In genomic region chr7:127514499-127514898, GRCh38 we compare ENCODE assay signal across 8 cellular contexts.
A peak's percentile ranks its signal among the peaks of the same experiment; 100 is the strongest.
DNase-seq lines count a peak whose midpoint lies in the region; ATAC-seq and TF ChIP-seq lines count a peak whose summit lies in the region.

No MANE protein-coding gene starts in this region.

- H3K4me1 ChIP-seq in left ventricle myocardium inferior (no peaks in the 10 kb centered on the region), upper lobe of right lung (no peaks in the 10 kb centered on the region)

- H3K27ac Mint-ChIP-seq in activated naive CD8-positive, alpha-beta T cell treated with anti-CD3 and anti-CD28 coated beads, Interleukin-2, amount 50 U/mL, for 24 hours = no peak overlapping the region
- no peak overlapping the region for H3K27ac Mint-ChIP-seq in activated naive CD8-positive, alpha-beta T cell treated with anti-CD3 and anti-CD28 coated beads for 36 hours

- intact Hi-C loops in left ventricle myocardium inferior (cut with micrococcal nuclease) (no loop called here), upper lobe of right lung (cut with DNase I) (no loop called here)

- peak; percentile 61 for ATAC-seq in activated naive CD8-positive, alpha-beta T cell treated with anti-CD3 and anti-CD28 coated beads, Interleukin-2, amount 50 U/mL, for 24 hours
- ATAC-seq in upper lobe of right lung = peak; percentile 66
- ATAC-seq in HG03097 (IDR thresholded peaks at IDR 0.05; ENCODE audit: low FRiP score, unreplicated experiment) = no peak
- ATAC-seq in GM19351 (IDR thresholded peaks at IDR 0.05; ENCODE audit: unreplicated experiment) = no peak

- H3K4me3 Mint-ChIP-seq in activated naive CD8-positive, alpha-beta T cell treated with anti-CD3 and anti-CD28 coated beads, Interleukin-2, amount 50 U/mL, for 24 hours = no peak overlapping the region
- H3K4me3 Mint-ChIP-seq in activated naive CD8-positive, alpha-beta T cell treated with anti-CD3 and anti-CD28 coated beads for 36 hours = no peak overlapping the region

- H3K36me3 ChIP-seq in left ventricle myocardium inferior (no peaks in the 10 kb centered on the region), upper lobe of right lung (no peaks in the 10 kb centered on the region)

- TF ChIP-seq CTCF in left ventricle myocardium inferior (IDR thresholded peaks at IDR 0.05; ENCODE audit: borderline replicate concordance) (peak; percentile 59), upper lobe of right lung (IDR thresholded peaks at IDR 0.05) (peak; percentile 41)

- no peaks in the 10 kb centered on the region for H3K9me3 ChIP-seq in left ventricle myocardium inferior (replicated peaks)
- no peaks in the 10 kb centered on the region for H3K9me3 ChIP-seq in upper lobe of right lung

- H3K27ac ChIP-seq in left ventricle myocardium inferior (replicated peaks) = no peak overlapping the region
- no peak overlapping the region for H3K27ac ChIP-seq in upper lobe of right lung

- no peak for DNase-seq in activated naive CD8-positive, alpha-beta T cell treated with anti-CD3 and anti-CD28 coated beads, Interleukin-2, amount 50 U/mL, for 24 hours
- no peak for DNase-seq in activated naive CD8-positive, alpha-beta T cell treated with anti-CD3 and anti-CD28 coated beads for 36 hours
- DNase-seq in MV-4-11 (lab: John Stamatoyannopoulos, UW) (peak; percentile 6), SW480 (ENCODE audit: low spot score) (peak; percentile 73), left ventricle myocardium inferior (no peak), upper lobe of right lung (no peak)

- H3K27me3 Mint-ChIP-seq in activated naive CD8-positive, alpha-beta T cell treated with anti-CD3 and anti-CD28 coated beads, Interleukin-2, amount 50 U/mL, for 24 hours = peaks cover 10% of the 10 kb centered on the region
- H3K27me3 Mint-ChIP-seq in activated naive CD8-positive, alpha-beta T cell treated with anti-CD3 and anti-CD28 coated beads for 36 hours = peaks cover 13% of the 10 kb centered on the region

- no peaks in the 10 kb centered on the region for H3K9me3 Mint-ChIP-seq in activated naive CD8-positive, alpha-beta T cell treated with anti-CD3 and anti-CD28 coated beads, Interleukin-2, amount 50 U/mL, for 24 hours
- H3K9me3 Mint-ChIP-seq in activated naive CD8-positive, alpha-beta T cell treated with anti-CD3 and anti-CD28 coated beads for 36 hours = no peaks in the 10 kb centered on the region

- H3K4me3 ChIP-seq in left ventricle myocardium inferior = no peak overlapping the region
- H3K4me3 ChIP-seq in upper lobe of right lung = no peak overlapping the region

- H3K36me3 Mint-ChIP-seq in activated naive CD8-positive, alpha-beta T cell treated with anti-CD3 and anti-CD28 coated beads, Interleukin-2, amount 50 U/mL, for 24 hours (ENCODE audit: low read depth) = no peaks in the 10 kb centered on the region
- no peaks in the 10 kb centered on the region for H3K36me3 Mint-ChIP-seq in activated naive CD8-positive, alpha-beta T cell treated with anti-CD3 and anti-CD28 coated beads for 36 hours

- peaks cover 35% of the 10 kb centered on the region for H3K27me3 ChIP-seq in left ventricle myocardium inferior (ENCODE audit: low read depth)
- H3K27me3 ChIP-seq in upper lobe of right lung = no peaks in the 10 kb centered on the region

- H3K4me1 Mint-ChIP-seq in activated naive CD8-positive, alpha-beta T cell treated with anti-CD3 and anti-CD28 coated beads, Interleukin-2, amount 50 U/mL, for 24 hours = no peaks in the 10 kb centered on the region
- no peaks in the 10 kb centered on the region for H3K4me1 Mint-ChIP-seq in activated naive CD8-positive, alpha-beta T cell treated with anti-CD3 and anti-CD28 coated beads for 36 hours

Comparison
In these comparisons a context has a peak if more than half of its experiments do, and no peak if none do; other contexts are left out.
1. ATAC-seq: peak in activated naive CD8-positive, alpha-beta T cell treated with anti-CD3 and anti-CD28 coated beads, Interleukin-2, amount 50 U/mL, for 24 hours (single experiment) and upper lobe of right lung (single experiment); none in HG03097 (single experiment) and GM19351 (single experiment).
2. DNase-seq: peak in MV-4-11 (single experiment) and SW480 (single experiment); none in activated naive CD8-positive, alpha-beta T cell treated with anti-CD3 and anti-CD28 coated beads, Interleukin-2, amount 50 U/mL, for 24 hours (single experiment), activated naive CD8-positive, alpha-beta T cell treated with anti-CD3 and anti-CD28 coated beads for 36 hours (single experiment), left ventricle myocardium inferior (single experiment) and upper lobe of right lung (single experiment).